Comparison of ENCODE assay signal across 36 cellular contexts in the genomic region with DNA sequence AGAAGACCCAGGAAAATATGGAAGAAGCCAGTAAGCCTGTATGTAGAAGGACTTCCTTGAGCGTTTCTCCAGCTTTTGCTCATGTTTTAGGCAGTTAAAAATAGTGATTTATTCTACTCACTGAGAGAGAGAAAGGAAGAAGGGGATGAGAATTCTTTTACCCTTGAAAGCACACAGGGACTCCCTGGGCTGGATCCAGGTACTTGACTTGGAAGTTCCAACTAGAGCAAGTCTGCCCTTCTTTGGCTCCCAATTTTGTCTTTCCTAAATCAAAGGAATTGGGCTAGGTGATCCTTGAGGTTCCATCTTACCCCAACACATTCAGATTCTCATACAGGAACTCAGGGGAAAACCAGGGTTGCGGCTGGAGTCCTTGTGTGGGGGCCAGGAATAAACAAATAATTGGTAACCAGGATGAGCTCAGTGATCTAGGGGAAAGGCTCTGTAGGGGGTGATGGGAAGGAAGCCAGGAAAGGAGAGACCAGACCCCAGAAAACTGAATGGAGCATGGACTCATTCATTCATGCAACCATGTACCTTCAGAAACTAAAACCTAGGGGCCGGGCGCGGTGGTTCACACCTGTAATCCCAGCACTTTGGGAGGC. TPM values are rescaled to one million over a fixed set of nuclear protein-coding genes. Genes with fewer than 3 reads are reported as not detected.
DNase-seq lines count a peak whose midpoint lies in the region; ATAC-seq and TF ChIP-seq lines count a peak whose summit lies in the region.
"Had no signal": no experiment of that assay in that cellular context is flagged by ENCODE, and none has a peak within 500 bp of the region (broad histone marks: within the 10 kb centered on the region; RNA-seq: fewer than 3 reads in every experiment).

No MANE protein-coding gene starts in this region.

- in situ Hi-C loops in IMR-90 (cut with MboI; ENCODE audit: low sequenced_read_pairs), result no loop called here

- peak overlapping the region; percentile 55 for H2AK9ac ChIP-seq in IMR-90 (replicated peaks; ENCODE audit: low read depth, low read length, poor library complexity)

- H3K4ac ChIP-seq in IMR-90 (ENCODE audit: low read depth, low read length), result no peak overlapping the region

- peaks cover 28% of the 10 kb centered on the region for H3K4me1 Mint-ChIP-seq in activated T-cell treated with anti-CD3 and anti-CD28 coated beads, Interleukin-2, amount 50 U/mL, for 4 hours (ENCODE audit: low read depth)

- H2AFZ ChIP-seq in IMR-90 (replicated peaks; ENCODE audit: low read length, poor library complexity), result no peak overlapping the region

- no peak overlapping the region for H3K23ac ChIP-seq in IMR-90 (ENCODE audit: low read depth, low read length)

- peaks cover 19% of the 10 kb centered on the region for H3K9me1 ChIP-seq in IMR-90 (ENCODE audit: insufficient read depth, low read length)

- no peaks in the 10 kb centered on the region for H3K9me3 Mint-ChIP-seq in activated T-cell treated with anti-CD3 and anti-CD28 coated beads, Interleukin-2, amount 50 U/mL, for 4 hours
- H3K9me3 Mint-ChIP-seq: brain; CD8-positive, alpha-beta T cell; mesothelial cell of epicardium; naive thymus-derived CD8-positive, alpha-beta T cell; stimulated activated naive B cell treated with anti-CD40 and anti-IgM and Interleukin-4, amounts not matched to agents 10 μg/mL and 1 μg/mL and 100 μg/mL, for 72 hours had no signal

- CTCF ChIA-PET in IMR-90 (lab: Yijun Ruan, JAX), result interaction anchor here (0.6 to 5.1 kb wide), 2 partner anchors 9 to 32 kb away, joined by 3 to 27 read pairs; no protein-coding TSS in a partner anchor

- H3K4me2 ChIP-seq in IMR-90 (ENCODE audit: low read depth, low read length), result no peak overlapping the region

- no peak overlapping the region for H4K8ac ChIP-seq in IMR-90 (ENCODE audit: low read depth in 2 of 2, low read length in 2 of 2)

- no peak overlapping the region; the same call in 1 of the 2 replicates for H4K91ac ChIP-seq in IMR-90 (ENCODE audit: insufficient read depth, low read depth, low read length)

- BruUV-seq in IMR-90 (replicated peaks; lab: Mats Ljungman, UMichigan), result no TSS peak

- H3K9me3 ChIP-seq in IMR-90 (ENCODE audit: control insufficient read depth, insufficient read depth, low read length), result no peaks in the 10 kb centered on the region
- H3K9me3 ChIP-seq: BE2C, SJCRH30 had no signal

- no peak overlapping the region for H3K4me3 ChIP-seq in IMR-90 (ENCODE audit: insufficient read depth, low read depth, low read length)
- peak overlapping the region; percentile 9 for H3K4me3 ChIP-seq in rectal smooth muscle tissue (ENCODE audit: low read length)
- H3K4me3 ChIP-seq: dorsolateral prefrontal cortex, K562, SJCRH30 had no signal

- H3K79me1 ChIP-seq in IMR-90 (ENCODE audit: low read depth in 1 of 2, low read length in 2 of 2), result peaks cover 0 to 14% of the 10 kb centered on the region in 2 experiments; a peak in 1 of 4 replicates

- no peak overlapping the region for H4K5ac ChIP-seq in IMR-90 (ENCODE audit: low read depth, low read length)

- dilution Hi-C loops in IMR-90 (cut with HindIII; ENCODE audit: low sequenced_read_pairs, unreplicated experiment), result no loop called here

- POLR2A ChIA-PET in IMR-90 (lab: Charles Lee; ENCODE audit: unreplicated experiment), result no interaction called here

- no peak overlapping the region; the same call in 1 of the 2 replicates for H2BK20ac ChIP-seq in IMR-90 (ENCODE audit: low read depth, low read length)

- TF ChIP-seq RAD21 in IMR-90 (IDR thresholded peaks at IDR 0.05; ENCODE audit: low read length), result no peak

- WGBS in IMR-90 (ENCODE audit: extremely low coverage in 2 of 2, insufficient read length in 1 of 2), 2 experiments, result no CpG with 5 or more reads among the region's 5 CpGs

- H3K27me3 Mint-ChIP-seq in activated T-cell treated with anti-CD3 and anti-CD28 coated beads, Interleukin-2, amount 50 U/mL, for 4 hours (ENCODE audit: low read depth), result peaks cover under 1% of the 10 kb centered on the region

- 0 out of 2 replicates have a peak overlapping the region, but pooled peaks have one; percentile 3 for H2AK5ac ChIP-seq in IMR-90 (ENCODE audit: low read depth, low read length)

- H3K36me3 ChIP-seq in IMR-90 (ENCODE audit: control insufficient read depth, insufficient read depth, low read length) (no peaks in the 10 kb centered on the region), rectal smooth muscle tissue (ENCODE audit: control insufficient read depth, insufficient read depth, low read length) (no peaks in the 10 kb centered on the region)
- H3K36me3 ChIP-seq: BE2C, SJCRH30, WERI-Rb-1 had no signal

- no peaks in the 10 kb centered on the region for H3K27me3 ChIP-seq in IMR-90 (ENCODE audit: control insufficient read depth, insufficient read depth, low read length)
- H3K27me3 ChIP-seq in rectal smooth muscle tissue (ENCODE audit: control insufficient read depth, insufficient read depth, low read length), result no peaks in the 10 kb centered on the region
- H3K27me3 ChIP-seq: SJCRH30 had no signal

- no peak overlapping the region for H3K27ac ChIP-seq in IMR-90 (ENCODE audit: insufficient read depth, low read length)
- H3K27ac ChIP-seq in rectal smooth muscle tissue (ENCODE audit: low read depth, low read length), result peak overlapping the region; percentile 92
- H3K27ac ChIP-seq: dorsolateral prefrontal cortex, SJCRH30 had no signal

- H2BK5ac ChIP-seq in IMR-90 (ENCODE audit: low read depth, low read length, poor library complexity, severe bottlenecking), result no peak overlapping the region

- intact Hi-C loops in IMR-90 (cut with micrococcal nuclease), result loop anchor here (10.0 kb wide), 1 partner anchor 216 kb away; no protein-coding TSS in a partner anchor

- no peaks in the 10 kb centered on the region for H4K20me1 ChIP-seq in IMR-90 (ENCODE audit: insufficient read depth, low read length)

- H2BK15ac ChIP-seq in IMR-90 (ENCODE audit: low read depth, low read length), result no peak overlapping the region; the same call in 2 of the 3 replicates

- no peak overlapping the region for H2BK120ac ChIP-seq in IMR-90 (ENCODE audit: low read depth, low read length)

- H3K56ac ChIP-seq in IMR-90 (ENCODE audit: extremely low read depth, insufficient read depth, low read length), result no peak overlapping the region

- no peak for TF ChIP-seq CTCF in IMR-90 (conservative IDR thresholded peaks at IDR 0.05; ENCODE audit: low read depth, low read length)

- no peaks in the 10 kb centered on the region for H3K36me3 Mint-ChIP-seq in activated T-cell treated with anti-CD3 and anti-CD28 coated beads, Interleukin-2, amount 50 U/mL, for 4 hours (ENCODE audit: insufficient read depth)
- H3K36me3 Mint-ChIP-seq: brain; CD8-positive, alpha-beta T cell; mesothelial cell of epicardium; naive thymus-derived CD8-positive, alpha-beta T cell; stimulated activated naive B cell treated with anti-CD40 and anti-IgM and Interleukin-4, amounts not matched to agents 10 μg/mL and 1 μg/mL and 100 μg/mL, for 72 hours had no signal

- no peak for ATAC-seq in IMR-90 (ENCODE audit: low read depth)
- no peak for ATAC-seq in activated T-cell treated with anti-CD3 and anti-CD28 coated beads, Interleukin-2, amount 50 U/mL, for 4 hours
- no peak for ATAC-seq in esophagus mucosa
- no peak for ATAC-seq in HG03378 (IDR thresholded peaks at IDR 0.05; ENCODE audit: unreplicated experiment)
- ATAC-seq: CD8-positive, alpha-beta T cell; K562; left ventricle myocardium superior; naive thymus-derived CD8-positive, alpha-beta T cell; Panc1; stimulated activated naive B cell treated with anti-CD40 and anti-IgM and Interleukin-4, amounts not matched to agents 10 μg/mL and 1 μg/mL and 100 μg/mL, for 72 hours had no signal

- H3K9ac ChIP-seq in IMR-90 (ENCODE audit: low read depth, low read length), result no peak overlapping the region
- H3K9ac ChIP-seq in rectal smooth muscle tissue (ENCODE audit: low read length), result no peak overlapping the region

- no peak for TF ChIP-seq POLR2A in IMR-90 (IDR thresholded peaks at IDR 0.05; ENCODE audit: low read depth, low read length)

- H3K18ac ChIP-seq in IMR-90 (ENCODE audit: low read depth, low read length), result no peak overlapping the region

- peaks cover 22% of the 10 kb centered on the region for H3K4me1 ChIP-seq in IMR-90 (ENCODE audit: control insufficient read depth, insufficient read depth, low read length)
- H3K4me1 ChIP-seq in rectal smooth muscle tissue (ENCODE audit: control insufficient read depth, insufficient read depth, low read length), result peaks cover 51% of the 10 kb centered on the region
- H3K4me1 ChIP-seq: BE2C had no signal

- no peak overlapping the region; the same call in 1 of the 2 replicates for H3K14ac ChIP-seq in IMR-90 (replicated peaks; ENCODE audit: low read depth, low read length)

- no peak for DNase-seq in IMR-90
- DNase-seq in dermis microvascular lymphatic vessel endothelial cell (ENCODE audit: low read depth in 2 of 2), result peak; percentile 50 to 66
- peak; percentile 68 to 81 for DNase-seq in lung microvascular endothelial cell (ENCODE audit: low read depth in 2 of 2)
- DNase-seq in T-helper 9 cell, result no peak
- DNase-seq in activated T-cell treated with anti-CD3 and anti-CD28 coated beads, Interleukin-2, amount 50 U/mL, for 4 hours, result no peak
- DNase-seq: ACHN; activated CD4-positive, alpha-beta T cell treated with anti-CD3 and anti-CD28 coated beads for 48 hours; activated gamma-delta T cell; activated T-cell treated with anti-CD3 and anti-CD28 coated beads, Interleukin-2, amount 50 U/mL, for 1 hour; BE2C; CD8-positive, alpha-beta T cell; cerebellar nuclear complex; DMS 273 treated with DMSO at 0.1 percent for 48 hours; dorsolateral prefrontal cortex; EL; glutamatergic neuron; GOT3; left ventricle myocardium superior; naive thymus-derived CD8-positive, alpha-beta T cell; NCI-H1092; NCI-H1694; NCI-H774; SJCRH30; stimulated activated naive B cell treated with anti-CD40 and anti-IgM and Interleukin-4, amounts not matched to agents 10 μg/mL and 1 μg/mL and 100 μg/mL, for 72 hours; WERI-Rb-1 had no signal

- no peak overlapping the region for H3K4me3 Mint-ChIP-seq in activated T-cell treated with anti-CD3 and anti-CD28 coated beads, Interleukin-2, amount 50 U/mL, for 4 hours
- H3K4me3 Mint-ChIP-seq: brain; CD8-positive, alpha-beta T cell; mesothelial cell of epicardium; naive thymus-derived CD8-positive, alpha-beta T cell; stimulated activated naive B cell treated with anti-CD40 and anti-IgM and Interleukin-4, amounts not matched to agents 10 μg/mL and 1 μg/mL and 100 μg/mL, for 72 hours had no signal

RNA-seq across cellular contexts. Expression of a gene that starts 11.5 kb away (rescaled TPM):
- total RNA-seq in IMR-90 (2012; rRNA removed), result 144 and 159 TPM in 2 replicates
- 254 and 259 TPM in 2 replicates for polyA plus RNA-seq in IMR-90 (2012; rRNA removed)
- 136 and 185 TPM in 2 replicates for polyA plus RNA-seq in IMR-90 (2012; cell fraction: cytosol; rRNA removed)
- 196 and 225 TPM in 2 replicates for polyA plus RNA-seq in IMR-90 (2012; cell fraction: nucleus; rRNA removed; ENCODE audit: low replicate concordance)
- 299 and 342 TPM in 2 replicates for total RNA-seq in dermis microvascular lymphatic vessel endothelial cell
- 257 and 294 TPM in 2 replicates for total RNA-seq in lung microvascular endothelial cell
- total RNA-seq in activated T-cell treated with anti-CD3 and anti-CD28 coated beads, Interleukin-2, amount 50 U/mL, for 4 hours, result 10 to 100 TPM in 2 of 3 donors, 1 to 10 TPM in 1; 9.3 to 16.4 (median 12.4) TPM
- total RNA-seq in esophagus mucosa, result 12.8 TPM

RNA-seq across cellular contexts. Expression of a gene that starts 42.8 kb away (rescaled TPM):
- total RNA-seq in IMR-90 (2012; rRNA removed) (not detected in 2 replicates), dermis microvascular lymphatic vessel endothelial cell (not detected in 2 replicates), lung microvascular endothelial cell (not detected in 2 replicates), esophagus mucosa (not detected)
- polyA plus RNA-seq in IMR-90 (2012; rRNA removed), result not detected in 2 replicates
- not detected in 2 replicates for polyA plus RNA-seq in IMR-90 (2012; cell fraction: cytosol; rRNA removed)
- not detected in 2 replicates for polyA plus RNA-seq in IMR-90 (2012; cell fraction: nucleus; rRNA removed; ENCODE audit: low replicate concordance)
- total RNA-seq in activated T-cell treated with anti-CD3 and anti-CD28 coated beads, Interleukin-2, amount 50 U/mL, for 4 hours, result 10 to 100 TPM in 1 of 3 donors, 1 to 10 TPM in 2; 2.5 to 11.6 (median 7.9) TPM
- total RNA-seq: left ventricle myocardium superior, mesothelial cell of epicardium, osteocyte, SJCRH30, skeletal muscle tissue, temporal lobe had no signal
- polyA plus RNA-seq: keratinocyte had no signal

RNA-seq across cellular contexts. Expression of a gene that starts 46.0 kb away (rescaled TPM):
- total RNA-seq in IMR-90 (2012; rRNA removed) (0.28 and 0.36 TPM in 2 replicates), dermis microvascular lymphatic vessel endothelial cell (0.26 and 0.89 TPM in 2 replicates), lung microvascular endothelial cell (0.65 and 0.99 TPM in 2 replicates), esophagus mucosa (52.2 TPM)
- 2.5 and 2.9 TPM in 2 replicates for polyA plus RNA-seq in IMR-90 (2012; rRNA removed)
- 3.1 and 5.4 TPM in 2 replicates for polyA plus RNA-seq in IMR-90 (2012; cell fraction: cytosol; rRNA removed)
- 3.7 and 8.0 TPM in 2 replicates for polyA plus RNA-seq in IMR-90 (2012; cell fraction: nucleus; rRNA removed; ENCODE audit: low replicate concordance)
- 1 to 10 TPM in 1 of 3 donors, under 1 TPM in 2; 0.48 to 1.1 (median 0.55) TPM for total RNA-seq in activated T-cell treated with anti-CD3 and anti-CD28 coated beads, Interleukin-2, amount 50 U/mL, for 4 hours

Comparison
In these comparisons a context has a peak if more than half of its experiments do, and no peak if none do; other contexts are left out.
1. DNase-seq: peak in dermis microvascular lymphatic vessel endothelial cell (2 of 2) and lung microvascular endothelial cell (2 of 2); none in IMR-90 (single experiment), T-helper 9 cell (single experiment) and activated T-cell treated with anti-CD3 and anti-CD28 coated beads, Interleukin-2, amount 50 U/mL, for 4 hours (single experiment).
2. RNA of a gene that starts 46.0 kb away (total RNA-seq): 52.2 TPM in esophagus mucosa (single experiment); 0.65 to 0.99 TPM in lung microvascular endothelial cell, 0.48 to 1.1 TPM in activated T-cell treated with anti-CD3 and anti-CD28 coated beads, Interleukin-2, amount 50 U/mL, for 4 hours, 0.28 to 0.36 TPM in IMR-90 and 0.26 to 0.89 TPM in dermis microvascular lymphatic vessel endothelial cell; every median in the first group is over 10 times any median in the second.